8 cellular contexts compared by ENCODE assay signal in genomic region chr4:87848622-87849351, GRCh38. TPM values are rescaled to one million over a fixed set of nuclear protein-coding genes. Genes with fewer than 3 reads are reported as not detected.
DNase-seq lines count a peak whose midpoint lies in the region; ATAC-seq and TF ChIP-seq lines count a peak whose summit lies in the region.

No MANE protein-coding gene starts in this region.

- peak in 3 of 10 experiments; percentile 2 to 11 (median 10) for DNase-seq in CD4-positive, alpha-beta T cell
- DNase-seq in NCI-H774 (lab: John Stamatoyannopoulos, UW) = peak; percentile 4
- DNase-seq in germinal center (ENCODE audit: low spot score) = peak; percentile 43
- peak in 46 of 56 donors; percentile 8 to 78 (median 44) for DNase-seq in nucleus accumbens (lab: John Stamatoyannopoulos, UW)
- DNase-seq in activated effector memory CD4-positive, alpha-beta T cell treated with Interleukin-2 at 50 U/mL for 16 hours = no peak

- POLR2A ChIA-PET in CD4-positive, alpha-beta T cell (lab: Charles Lee) = interaction anchor here (0.7 kb wide), 1 partner anchor 12 kb away, joined by 3 read pairs; no protein-coding TSS in a partner anchor

- CTCF ChIA-PET in CD4-positive, alpha-beta T cell (lab: Charles Lee) = interaction anchor here (1.2 kb wide), 1 partner anchor 11 kb away, joined by 3 read pairs; no protein-coding TSS in a partner anchor

- no peak overlapping the region for H3K27ac Mint-ChIP-seq in CD4-positive, alpha-beta T cell
- H3K27ac Mint-ChIP-seq in activated T-helper 17 cell treated with anti-CD3 and anti-CD28 coated beads, Interleukin-2, amount 50 U/mL, for 72 hours = peak overlapping the region; percentile 10

- H3K9me3 ChIP-seq in CD4-positive, alpha-beta T cell (ENCODE audit: control insufficient read depth, low read length) = no peaks in the 10 kb centered on the region

- H3K4me3 Mint-ChIP-seq in CD4-positive, alpha-beta T cell = peak overlapping the region; percentile 17
- H3K4me3 Mint-ChIP-seq in activated T-helper 17 cell treated with anti-CD3 and anti-CD28 coated beads, Interleukin-2, amount 50 U/mL, for 72 hours = peak overlapping the region; percentile 57

- H3K27me3 ChIP-seq in CD4-positive, alpha-beta T cell (ENCODE audit: control insufficient read depth, insufficient read depth, low read length) = peaks cover 11% of the 10 kb centered on the region

- intact Hi-C loops in CD4-positive, alpha-beta T cell (cut with DNase I, micrococcal nuclease) = loop anchor here (5.0 kb wide), 3 partner anchors 166 to 496 kb away; no protein-coding TSS in a partner anchor

- H3K9me3 Mint-ChIP-seq in CD4-positive, alpha-beta T cell = no peaks in the 10 kb centered on the region
- H3K9me3 Mint-ChIP-seq in activated T-helper 17 cell treated with anti-CD3 and anti-CD28 coated beads, Interleukin-2, amount 50 U/mL, for 72 hours = no peaks in the 10 kb centered on the region

- peak; percentile 75 for ATAC-seq in CD4-positive, alpha-beta T cell (ENCODE audit: poor library complexity)
- ATAC-seq in GM19025 (IDR thresholded peaks at IDR 0.05; ENCODE audit: low read depth, unreplicated experiment) = peak; percentile 90
- ATAC-seq in HG03196 (IDR thresholded peaks at IDR 0.05; ENCODE audit: unreplicated experiment) = peak; percentile 88
- peak; percentile 80 for ATAC-seq in activated T-helper 17 cell treated with anti-CD3 and anti-CD28 coated beads, Interleukin-2, amount 50 U/mL, for 72 hours (replicated peaks)

- peaks cover 15% of the 10 kb centered on the region for H3K27me3 Mint-ChIP-seq in CD4-positive, alpha-beta T cell
- peaks cover 16% of the 10 kb centered on the region for H3K27me3 Mint-ChIP-seq in activated T-helper 17 cell treated with anti-CD3 and anti-CD28 coated beads, Interleukin-2, amount 50 U/mL, for 72 hours

- peak; percentile 66 for TF ChIP-seq CTCF in CD4-positive, alpha-beta T cell (IDR thresholded peaks at IDR 0.05)

- no peak overlapping the region for H3K27ac ChIP-seq in CD4-positive, alpha-beta T cell (ENCODE audit: low read depth, low read length)

- H3K36me3 Mint-ChIP-seq in CD4-positive, alpha-beta T cell (ENCODE audit: low read depth) = no peaks in the 10 kb centered on the region
- H3K36me3 Mint-ChIP-seq in activated T-helper 17 cell treated with anti-CD3 and anti-CD28 coated beads, Interleukin-2, amount 50 U/mL, for 72 hours (ENCODE audit: low read depth) = no peaks in the 10 kb centered on the region

- H3K4me1 Mint-ChIP-seq in CD4-positive, alpha-beta T cell (ENCODE audit: low read depth) = peaks cover 18% of the 10 kb centered on the region
- no peaks in the 10 kb centered on the region for H3K4me1 Mint-ChIP-seq in activated T-helper 17 cell treated with anti-CD3 and anti-CD28 coated beads, Interleukin-2, amount 50 U/mL, for 72 hours

RNA-seq across cellular contexts. Expression of gene MEPE, which starts 16.0 kb away (rescaled TPM):
- not detected for total RNA-seq in CD4-positive, alpha-beta T cell
- total RNA-seq in activated T-helper 17 cell treated with anti-CD3 and anti-CD28 coated beads, Interleukin-2, amount 50 U/mL, for 72 hours = not detected

RNA-seq across cellular contexts. Expression of gene IBSP, which starts 49.4 kb away (rescaled TPM):
- not detected for total RNA-seq in CD4-positive, alpha-beta T cell
- total RNA-seq in activated T-helper 17 cell treated with anti-CD3 and anti-CD28 coated beads, Interleukin-2, amount 50 U/mL, for 72 hours = not detected
